8 cellular contexts compared by ENCODE assay signal in the genomic region with DNA sequence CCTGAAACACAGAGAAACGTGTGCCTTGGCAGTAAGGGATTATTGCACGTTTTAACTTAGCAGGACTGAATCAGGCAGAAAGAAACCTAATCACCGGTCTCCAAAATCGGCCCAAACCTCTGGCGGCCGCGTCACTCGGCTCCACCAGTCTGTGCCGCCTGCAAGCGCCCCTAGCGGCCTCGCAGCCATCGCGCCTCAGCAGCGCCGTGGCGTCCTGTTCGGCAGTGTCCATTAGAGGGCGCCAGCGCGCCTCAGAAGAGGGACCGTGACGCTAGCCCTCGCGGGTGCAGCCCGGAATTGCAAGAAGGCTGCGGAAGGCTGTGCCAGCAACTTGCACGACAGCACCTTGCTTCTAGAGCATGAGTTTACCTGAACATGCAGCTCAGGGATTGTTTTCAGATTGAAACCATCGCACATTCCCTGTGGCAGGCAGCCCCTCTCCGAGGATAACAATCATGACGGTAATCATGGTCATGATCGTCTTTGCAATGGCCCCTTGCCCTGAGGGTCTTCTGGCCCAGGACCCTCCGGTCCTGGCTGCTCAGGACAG.
DNase-seq lines count a peak whose midpoint lies in the region; ATAC-seq and TF ChIP-seq lines count a peak whose summit lies in the region.

No MANE protein-coding gene starts in this region.

- no peaks in the 10 kb centered on the region for H3K79me1 ChIP-seq in trophoblast cell (ENCODE audit: low read length)

- H2BK5ac ChIP-seq in trophoblast cell (ENCODE audit: low read depth, low read length, poor library complexity), result no peak overlapping the region

- TF ChIP-seq POLR2A in adrenal gland (IDR thresholded peaks at IDR 0.05), result peak in 1 of 2 donors; percentile 8
- TF ChIP-seq POLR2A in heart left ventricle (IDR thresholded peaks at IDR 0.05), result no peak
- TF ChIP-seq POLR2A in tibial nerve (IDR thresholded peaks at IDR 0.05), result peak in 1 of 2 donors; percentile 20

- H4K8ac ChIP-seq in trophoblast cell (ENCODE audit: low read depth, low read length), result peak overlapping the region; percentile 34

- H3K9me3 ChIP-seq in adrenal gland (replicated peaks in 1 of 3), result no peaks in the 10 kb centered on the region
- no peaks in the 10 kb centered on the region for H3K9me3 ChIP-seq in heart left ventricle
- peaks cover 2% of the 10 kb centered on the region for H3K9me3 ChIP-seq in trophoblast cell (ENCODE audit: insufficient read depth, low read depth, low read length)
- H3K9me3 ChIP-seq in tibial nerve, result no peaks in the 10 kb centered on the region

- H4K12ac ChIP-seq in trophoblast cell (ENCODE audit: low read depth, low read length), result no peak overlapping the region

- H3K14ac ChIP-seq in trophoblast cell (ENCODE audit: low read length), result no peak overlapping the region

- no peak overlapping the region for H2BK120ac ChIP-seq in trophoblast cell (ENCODE audit: insufficient read depth, low read length, poor library complexity)

- whole genome bisulfite sequencing in adrenal gland, 4 donors, result 5 to 32% (median 6%) methylated on average over 6 to 33 of the region's 33 CpGs
- WGBS in heart left ventricle, 4 donors, result 5 to 17% (median 10%) methylated on average over 13 to 33 of the region's 33 CpGs
- no CpG with 5 or more reads among the region's 33 CpGs for WGBS in trophoblast cell (ENCODE audit: extremely low coverage, insufficient coverage, insufficient read length)
- 1 to 3% methylated on average over 22 to 31 of the region's 33 CpGs for WGBS in tibial nerve, 2 donors

- no peak overlapping the region for H3K9ac ChIP-seq in trophoblast cell (ENCODE audit: low read length)

- TF ChIP-seq CTCF in GM12874 (IDR thresholded peaks at IDR 0.05; ENCODE audit: insufficient read depth, low read depth, low read length), result peak; percentile 100
- peak; percentile 100 for TF ChIP-seq CTCF in adrenal gland (IDR thresholded peaks at IDR 0.05)
- peak; percentile 100 for TF ChIP-seq CTCF in heart left ventricle (IDR thresholded peaks at IDR 0.05)
- peak; percentile 100 for TF ChIP-seq CTCF in tibial nerve (IDR thresholded peaks at IDR 0.05)

- peak overlapping the region; percentile 89 for H3K4me2 ChIP-seq in trophoblast cell (ENCODE audit: low read length)

- peak; percentile 93 for DNase-seq in NCI-H1436 (lab: John Stamatoyannopoulos, UW)
- DNase-seq in SW480 (ENCODE audit: low spot score), result peak; percentile 79
- peak; percentile 91 to 98 (median 96) for DNase-seq in adrenal gland
- DNase-seq in heart left ventricle, result peak; percentile 92 to 99 (median 93)
- peak; percentile 95 to 99 for DNase-seq in trophoblast cell
- peak; percentile 92 to 97 for DNase-seq in tibial nerve (ENCODE audit: low spot score in 2 of 2)

- H2AK5ac ChIP-seq in trophoblast cell (ENCODE audit: low read length), result no peak overlapping the region

- H2AFZ ChIP-seq in trophoblast cell (ENCODE audit: insufficient read depth, low read length, poor library complexity), result peak overlapping the region; percentile 33

- no peak overlapping the region for H3K23ac ChIP-seq in trophoblast cell (ENCODE audit: low read length)

- H3K27me3 ChIP-seq in adrenal gland (no peaks in the 10 kb centered on the region), heart left ventricle (no peaks in the 10 kb centered on the region), trophoblast cell (ENCODE audit: insufficient read depth, low read length) (no peaks in the 10 kb centered on the region), tibial nerve (no peaks in the 10 kb centered on the region)

- H4K91ac ChIP-seq in trophoblast cell (ENCODE audit: low read depth, low read length), result no peak overlapping the region

- H3K27ac ChIP-seq in adrenal gland, result peak overlapping the region in 4 of 5 donors; percentile 38 to 87 (median 72)
- H3K27ac ChIP-seq in heart left ventricle, result peak overlapping the region; percentile 41 to 88 (median 72)
- no peak overlapping the region for H3K27ac ChIP-seq in trophoblast cell (ENCODE audit: low read depth, low read length)
- H3K27ac ChIP-seq in tibial nerve, result peak overlapping the region; percentile 72 to 90 (median 84)

- H3K4me1 ChIP-seq in adrenal gland (replicated peaks in 1 of 2) (peaks cover 4 to 8% of the 10 kb centered on the region in 2 donors), heart left ventricle (peaks cover 0 to 23% (median 9%) of the 10 kb centered on the region in 12 donors), trophoblast cell (ENCODE audit: control insufficient read depth in 1 of 2, insufficient read depth in 2 of 2, low read length in 2 of 2) (peaks cover 5 to 6% of the 10 kb centered on the region in 2 experiments), tibial nerve (peaks cover 0 to 13% (median 8%) of the 10 kb centered on the region in 4 donors)

- H3K4me3 ChIP-seq in adrenal gland, result peak overlapping the region in 3 of 4 donors; percentile 11 to 58 (median 57)
- H3K4me3 ChIP-seq in heart left ventricle, result peak overlapping the region; percentile 30 to 67 (median 56)
- peak overlapping the region; percentile 55 for H3K4me3 ChIP-seq in trophoblast cell (ENCODE audit: low read depth, low read length)
- peak overlapping the region; percentile 36 to 59 (median 48) for H3K4me3 ChIP-seq in tibial nerve

- H3K79me2 ChIP-seq in trophoblast cell (ENCODE audit: control insufficient read depth, insufficient read depth, low read length, poor library complexity), result peaks cover 2% of the 10 kb centered on the region

- no peak overlapping the region for H3K18ac ChIP-seq in trophoblast cell (ENCODE audit: low read length)

- intact Hi-C loops in adrenal gland (cut with DNase I), result loop anchor here (5.0 to 10.0 kb wide), 2 partner anchors 166 to 208 kb away; a partner anchor contains a TSS
- intact Hi-C loops in heart left ventricle (cut with DNase I), result loop anchor here (1.0 to 10.0 kb wide), 17 partner anchors 46 to 371 kb away; a partner anchor contains a TSS

- TF ChIP-seq EP300 in tibial nerve (IDR thresholded peaks at IDR 0.05), result peak in 1 of 2 donors; percentile 73

- H2BK12ac ChIP-seq in trophoblast cell (ENCODE audit: low read length), result no peak overlapping the region

- H3K36me3 ChIP-seq in adrenal gland (replicated peaks in 1 of 2) (no peaks in the 10 kb centered on the region), heart left ventricle (no peaks in the 10 kb centered on the region), trophoblast cell (ENCODE audit: control insufficient read depth in 1 of 2, insufficient read depth in 2 of 2, low read length in 2 of 2) (no peaks in the 10 kb centered on the region), tibial nerve (no peaks in the 10 kb centered on the region)

- peak; percentile 100 for ATAC-seq in HG02852 (IDR thresholded peaks at IDR 0.05; ENCODE audit: unreplicated experiment)
- ATAC-seq in heart left ventricle, result peak; percentile 96 to 99 (median 98)

- no peak overlapping the region for H3K4ac ChIP-seq in trophoblast cell (ENCODE audit: low read depth, low read length)
